Comparison of ENCODE assay signal across 1 cellular context in the genomic region with DNA sequence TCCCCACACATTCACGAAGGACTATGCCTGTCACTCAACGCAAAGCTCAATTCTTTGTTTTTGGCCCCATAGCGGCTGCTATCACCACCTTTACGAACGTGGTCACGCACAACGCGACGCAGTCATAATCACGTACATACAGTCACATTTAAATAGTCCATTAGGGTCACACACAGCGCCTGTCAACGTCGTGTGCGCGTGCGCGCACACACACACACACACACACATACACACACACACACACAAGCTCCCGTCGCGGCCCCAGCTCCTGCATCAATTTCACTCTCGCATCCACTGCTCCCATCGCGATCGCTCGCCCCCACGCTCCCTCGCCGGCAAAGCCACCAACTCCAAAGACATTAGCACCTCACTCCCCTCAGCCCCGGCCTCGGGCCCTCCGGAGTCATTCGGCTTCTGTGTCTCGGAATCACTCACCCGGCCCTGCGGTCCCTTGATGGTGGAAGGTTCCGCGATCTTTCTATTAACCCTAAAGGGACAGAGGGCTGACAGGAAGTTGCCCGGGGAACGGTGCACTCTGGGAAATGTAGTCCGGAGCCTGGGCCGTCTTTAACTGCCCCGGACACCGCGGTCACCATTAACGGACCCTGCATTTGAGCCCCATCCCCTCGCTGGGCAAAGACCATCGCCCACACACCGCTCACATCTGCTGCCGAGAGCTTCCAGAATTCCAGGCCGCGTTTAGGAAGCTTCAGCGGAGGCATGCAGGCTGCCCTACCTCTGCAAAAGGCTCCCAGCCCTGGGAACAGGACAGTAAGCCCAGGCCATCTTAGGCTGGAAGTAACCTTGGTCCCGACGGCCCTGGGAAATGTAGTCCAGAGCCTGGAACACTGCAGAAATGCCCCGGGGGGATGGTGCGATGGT.
TF ChIP-seq lines count a peak whose summit lies in the region.

A gene (minus strand): TSS at position 486 of the 882 bp plus-strand sequence. CDS start 12,768 bp downstream, outside the sequence.

TF ChIP-seq in HepG2, 621 proteins besides CTCF, POLR2A, EP300 and RAD21 (continued from another document and continues in another):
- TF ChIP-seq DMAP1 (CRISPR knock-in tag; IDR thresholded peaks at IDR 0.05): peak; percentile 53; the same call in 1 of the 2 replicates
- no peak for TF ChIP-seq JARID2 (CRISPR knock-in tag; IDR thresholded peaks at IDR 0.05; ENCODE audit: insufficient replicate concordance)
- TF ChIP-seq ZNF552 (CRISPR knock-in tag; IDR thresholded peaks at IDR 0.05; ENCODE audit: borderline replicate concordance): no peak
- TF ChIP-seq RFX3 (CRISPR knock-in tag; IDR thresholded peaks at IDR 0.05): no peak
- TF ChIP-seq, protein P1, sequence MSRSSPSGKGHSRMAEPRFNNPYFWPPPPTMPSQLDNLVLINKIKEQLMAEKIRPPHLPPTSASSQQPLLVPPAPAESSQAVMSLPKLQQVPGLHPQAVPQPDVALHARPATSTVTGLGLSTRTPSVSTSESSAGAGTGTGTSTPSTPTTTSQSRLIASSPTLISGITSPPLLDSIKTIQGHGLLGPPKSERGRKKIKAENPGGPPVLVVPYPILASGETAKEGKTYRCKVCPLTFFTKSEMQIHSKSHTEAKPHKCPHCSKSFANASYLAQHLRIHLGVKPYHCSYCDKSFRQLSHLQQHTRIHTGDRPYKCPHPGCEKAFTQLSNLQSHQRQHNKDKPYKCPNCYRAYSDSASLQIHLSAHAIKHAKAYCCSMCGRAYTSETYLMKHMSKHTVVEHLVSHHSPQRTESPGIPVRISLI (CRISPR knock-in tag; IDR thresholded peaks at IDR 0.05; ENCODE audit: borderline replicate concordance): peak; percentile 32; the same call in 1 of the 2 replicates
- TF ChIP-seq, protein P2, sequence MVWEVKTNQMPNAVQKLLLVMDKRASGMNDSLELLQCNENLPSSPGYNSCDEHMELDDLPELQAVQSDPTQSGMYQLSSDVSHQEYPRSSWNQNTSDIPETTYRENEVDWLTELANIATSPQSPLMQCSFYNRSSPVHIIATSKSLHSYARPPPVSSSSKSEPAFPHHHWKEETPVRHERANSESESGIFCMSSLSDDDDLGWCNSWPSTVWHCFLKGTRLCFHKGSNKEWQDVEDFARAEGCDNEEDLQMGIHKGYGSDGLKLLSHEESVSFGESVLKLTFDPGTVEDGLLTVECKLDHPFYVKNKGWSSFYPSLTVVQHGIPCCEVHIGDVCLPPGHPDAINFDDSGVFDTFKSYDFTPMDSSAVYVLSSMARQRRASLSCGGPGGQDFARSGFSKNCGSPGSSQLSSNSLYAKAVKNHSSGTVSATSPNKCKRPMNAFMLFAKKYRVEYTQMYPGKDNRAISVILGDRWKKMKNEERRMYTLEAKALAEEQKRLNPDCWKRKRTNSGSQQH (CRISPR knock-in tag; IDR thresholded peaks at IDR 0.05; ENCODE audit: low read depth): peak; percentile 63
- TF ChIP-seq MYNN (CRISPR knock-in tag; IDR thresholded peaks at IDR 0.05; ENCODE audit: low read depth): 0 out of 2 replicates have a peak, but pooled peaks have one; percentile 46
- no peak for TF ChIP-seq U2AF2 (IDR thresholded peaks at IDR 0.05; ENCODE audit: low read depth, low read length)
- TF ChIP-seq, protein P3, sequence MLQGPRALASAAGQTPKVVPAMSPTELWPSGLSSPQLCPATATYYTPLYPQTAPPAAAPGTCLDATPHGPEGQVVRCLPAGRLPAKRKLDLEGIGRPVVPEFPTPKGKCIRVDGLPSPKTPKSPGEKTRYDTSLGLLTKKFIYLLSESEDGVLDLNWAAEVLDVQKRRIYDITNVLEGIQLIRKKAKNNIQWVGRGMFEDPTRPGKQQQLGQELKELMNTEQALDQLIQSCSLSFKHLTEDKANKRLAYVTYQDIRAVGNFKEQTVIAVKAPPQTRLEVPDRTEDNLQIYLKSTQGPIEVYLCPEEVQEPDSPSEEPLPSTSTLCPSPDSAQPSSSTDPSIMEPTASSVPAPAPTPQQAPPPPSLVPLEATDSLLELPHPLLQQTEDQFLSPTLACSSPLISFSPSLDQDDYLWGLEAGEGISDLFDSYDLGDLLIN (CRISPR knock-in tag; IDR thresholded peaks at IDR 0.05; ENCODE audit: borderline replicate concordance): no peak
- TF ChIP-seq CBFB (CRISPR knock-in tag; IDR thresholded peaks at IDR 0.05): 0 out of 2 replicates have a peak, but pooled peaks have one; percentile 13
- TF ChIP-seq ZNF496 (CRISPR knock-in tag; IDR thresholded peaks at IDR 0.05; ENCODE audit: insufficient replicate concordance): no peak
- peak; percentile 83 for TF ChIP-seq POLR2G (IDR thresholded peaks at IDR 0.05; ENCODE audit: low read depth, low read length)
- TF ChIP-seq, protein P4, sequence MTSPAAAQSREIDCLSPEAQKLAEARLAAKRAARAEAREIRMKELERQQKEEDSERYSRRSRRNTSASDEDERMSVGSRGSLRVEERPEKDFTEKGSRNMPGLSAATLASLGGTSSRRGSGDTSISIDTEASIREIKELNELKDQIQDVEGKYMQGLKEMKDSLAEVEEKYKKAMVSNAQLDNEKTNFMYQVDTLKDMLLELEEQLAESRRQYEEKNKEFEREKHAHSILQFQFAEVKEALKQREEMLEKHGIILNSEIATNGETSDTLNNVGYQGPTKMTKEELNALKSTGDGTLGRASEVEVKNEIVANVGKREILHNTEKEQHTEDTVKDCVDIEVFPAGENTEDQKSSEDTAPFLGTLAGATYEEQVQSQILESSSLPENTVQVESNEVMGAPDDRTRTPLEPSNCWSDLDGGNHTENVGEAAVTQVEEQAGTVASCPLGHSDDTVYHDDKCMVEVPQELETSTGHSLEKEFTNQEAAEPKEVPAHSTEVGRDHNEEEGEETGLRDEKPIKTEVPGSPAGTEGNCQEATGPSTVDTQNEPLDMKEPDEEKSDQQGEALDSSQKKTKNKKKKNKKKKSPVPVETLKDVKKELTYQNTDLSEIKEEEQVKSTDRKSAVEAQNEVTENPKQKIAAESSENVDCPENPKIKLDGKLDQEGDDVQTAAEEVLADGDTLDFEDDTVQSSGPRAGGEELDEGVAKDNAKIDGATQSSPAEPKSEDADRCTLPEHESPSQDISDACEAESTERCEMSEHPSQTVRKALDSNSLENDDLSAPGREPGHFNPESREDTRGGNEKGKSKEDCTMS (CRISPR knock-in tag; conservative IDR thresholded peaks at IDR 0.05): no peak
- TF ChIP-seq PRMT3 (CRISPR knock-in tag; IDR thresholded peaks at IDR 0.05; ENCODE audit: borderline replicate concordance, low read depth): no peak
- TF ChIP-seq, protein P5, sequence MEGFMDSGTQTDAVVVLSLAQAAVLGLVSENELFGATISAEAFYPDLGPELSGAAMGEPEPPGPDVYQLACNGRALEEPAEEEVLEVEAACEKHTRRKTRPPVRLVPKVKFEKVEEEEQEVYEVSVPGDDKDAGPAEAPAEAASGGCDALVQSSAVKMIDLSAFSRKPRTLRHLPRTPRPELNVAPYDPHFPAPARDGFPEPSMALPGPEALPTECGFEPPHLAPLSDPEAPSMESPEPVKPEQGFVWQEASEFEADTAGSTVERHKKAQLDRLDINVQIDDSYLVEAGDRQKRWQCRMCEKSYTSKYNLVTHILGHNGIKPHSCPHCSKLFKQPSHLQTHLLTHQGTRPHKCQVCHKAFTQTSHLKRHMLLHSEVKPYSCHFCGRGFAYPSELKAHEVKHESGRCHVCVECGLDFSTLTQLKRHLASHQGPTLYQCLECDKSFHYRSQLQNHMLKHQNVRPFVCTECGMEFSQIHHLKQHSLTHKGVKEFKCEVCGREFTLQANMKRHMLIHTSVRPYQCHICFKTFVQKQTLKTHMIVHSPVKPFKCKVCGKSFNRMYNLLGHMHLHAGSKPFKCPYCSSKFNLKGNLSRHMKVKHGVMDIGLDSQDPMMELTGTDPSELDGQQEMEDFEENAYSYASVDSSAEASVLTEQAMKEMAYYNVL (CRISPR knock-in tag; IDR thresholded peaks at IDR 0.05; ENCODE audit: borderline replicate concordance): peak; percentile 33; the same call in 1 of the 2 replicates
- TF ChIP-seq, protein P6, sequence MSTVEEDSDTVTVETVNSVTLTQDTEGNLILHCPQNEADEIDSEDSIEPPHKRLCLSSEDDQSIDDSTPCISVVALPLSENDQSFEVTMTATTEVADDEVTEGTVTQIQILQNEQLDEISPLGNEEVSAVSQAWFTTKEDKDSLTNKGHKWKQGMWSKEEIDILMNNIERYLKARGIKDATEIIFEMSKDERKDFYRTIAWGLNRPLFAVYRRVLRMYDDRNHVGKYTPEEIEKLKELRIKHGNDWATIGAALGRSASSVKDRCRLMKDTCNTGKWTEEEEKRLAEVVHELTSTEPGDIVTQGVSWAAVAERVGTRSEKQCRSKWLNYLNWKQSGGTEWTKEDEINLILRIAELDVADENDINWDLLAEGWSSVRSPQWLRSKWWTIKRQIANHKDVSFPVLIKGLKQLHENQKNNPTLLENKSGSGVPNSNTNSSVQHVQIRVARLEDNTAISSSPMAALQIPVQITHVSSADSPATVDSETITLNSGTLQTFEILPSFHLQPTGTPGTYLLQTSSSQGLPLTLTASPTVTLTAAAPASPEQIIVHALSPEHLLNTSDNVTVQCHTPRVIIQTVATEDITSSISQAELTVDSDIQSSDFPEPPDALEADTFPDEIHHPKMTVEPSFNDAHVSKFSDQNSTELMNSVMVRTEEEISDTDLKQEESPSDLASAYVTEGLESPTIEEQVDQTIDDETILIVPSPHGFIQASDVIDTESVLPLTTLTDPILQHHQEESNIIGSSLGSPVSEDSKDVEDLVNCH (CRISPR knock-in tag; IDR thresholded peaks at IDR 0.05): no peak
- no peak for TF ChIP-seq NBN (conservative IDR thresholded peaks at IDR 0.05)
- TF ChIP-seq KLF15 (CRISPR knock-in tag; IDR thresholded peaks at IDR 0.05; ENCODE audit: borderline replicate concordance): no peak
- TF ChIP-seq PCBP1 (IDR thresholded peaks at IDR 0.05; ENCODE audit: borderline replicate concordance, low read depth, low read length): no peak; the same call in 1 of the 2 replicates
- 0 out of 2 replicates have a peak, but pooled peaks have one; percentile 34 for TF ChIP-seq HOXD1 (CRISPR knock-in tag; IDR thresholded peaks at IDR 0.05)
- peak; percentile 43; the same call in 1 of the 2 replicates for TF ChIP-seq PHF21A (CRISPR knock-in tag; IDR thresholded peaks at IDR 0.05)
- TF ChIP-seq, protein P7, sequence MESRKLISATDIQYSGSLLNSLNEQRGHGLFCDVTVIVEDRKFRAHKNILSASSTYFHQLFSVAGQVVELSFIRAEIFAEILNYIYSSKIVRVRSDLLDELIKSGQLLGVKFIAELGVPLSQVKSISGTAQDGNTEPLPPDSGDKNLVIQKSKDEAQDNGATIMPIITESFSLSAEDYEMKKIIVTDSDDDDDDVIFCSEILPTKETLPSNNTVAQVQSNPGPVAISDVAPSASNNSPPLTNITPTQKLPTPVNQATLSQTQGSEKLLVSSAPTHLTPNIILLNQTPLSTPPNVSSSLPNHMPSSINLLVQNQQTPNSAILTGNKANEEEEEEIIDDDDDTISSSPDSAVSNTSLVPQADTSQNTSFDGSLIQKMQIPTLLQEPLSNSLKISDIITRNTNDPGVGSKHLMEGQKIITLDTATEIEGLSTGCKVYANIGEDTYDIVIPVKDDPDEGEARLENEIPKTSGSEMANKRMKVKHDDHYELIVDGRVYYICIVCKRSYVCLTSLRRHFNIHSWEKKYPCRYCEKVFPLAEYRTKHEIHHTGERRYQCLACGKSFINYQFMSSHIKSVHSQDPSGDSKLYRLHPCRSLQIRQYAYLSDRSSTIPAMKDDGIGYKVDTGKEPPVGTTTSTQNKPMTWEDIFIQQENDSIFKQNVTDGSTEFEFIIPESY (CRISPR knock-in tag; IDR thresholded peaks at IDR 0.05): no peak; the same call in 1 of the 2 replicates
- peak; percentile 72 for TF ChIP-seq SUZ12 (IDR thresholded peaks at IDR 0.05; ENCODE audit: low read depth, low read length)
- no peak for TF ChIP-seq ZFYVE20 (CRISPR knock-in tag; IDR thresholded peaks at IDR 0.05; ENCODE audit: borderline replicate concordance, low read depth)
- TF ChIP-seq RFX5 (IDR thresholded peaks at IDR 0.05; ENCODE audit: low read depth, low read length): no peak
- no peak for TF ChIP-seq SMAD3 (CRISPR knock-in tag; IDR thresholded peaks at IDR 0.05)
- TF ChIP-seq, protein P8, sequence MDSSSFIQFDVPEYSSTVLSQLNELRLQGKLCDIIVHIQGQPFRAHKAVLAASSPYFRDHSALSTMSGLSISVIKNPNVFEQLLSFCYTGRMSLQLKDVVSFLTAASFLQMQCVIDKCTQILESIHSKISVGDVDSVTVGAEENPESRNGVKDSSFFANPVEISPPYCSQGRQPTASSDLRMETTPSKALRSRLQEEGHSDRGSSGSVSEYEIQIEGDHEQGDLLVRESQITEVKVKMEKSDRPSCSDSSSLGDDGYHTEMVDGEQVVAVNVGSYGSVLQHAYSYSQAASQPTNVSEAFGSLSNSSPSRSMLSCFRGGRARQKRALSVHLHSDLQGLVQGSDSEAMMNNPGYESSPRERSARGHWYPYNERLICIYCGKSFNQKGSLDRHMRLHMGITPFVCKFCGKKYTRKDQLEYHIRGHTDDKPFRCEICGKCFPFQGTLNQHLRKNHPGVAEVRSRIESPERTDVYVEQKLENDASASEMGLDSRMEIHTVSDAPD (CRISPR knock-in tag; IDR thresholded peaks at IDR 0.05): no peak
- TF ChIP-seq ARID2 (CRISPR knock-in tag; IDR thresholded peaks at IDR 0.05; ENCODE audit: borderline replicate concordance): no peak
- TF ChIP-seq PAF1 (CRISPR knock-in tag; IDR thresholded peaks at IDR 0.05): no peak
- TF ChIP-seq, protein P9, sequence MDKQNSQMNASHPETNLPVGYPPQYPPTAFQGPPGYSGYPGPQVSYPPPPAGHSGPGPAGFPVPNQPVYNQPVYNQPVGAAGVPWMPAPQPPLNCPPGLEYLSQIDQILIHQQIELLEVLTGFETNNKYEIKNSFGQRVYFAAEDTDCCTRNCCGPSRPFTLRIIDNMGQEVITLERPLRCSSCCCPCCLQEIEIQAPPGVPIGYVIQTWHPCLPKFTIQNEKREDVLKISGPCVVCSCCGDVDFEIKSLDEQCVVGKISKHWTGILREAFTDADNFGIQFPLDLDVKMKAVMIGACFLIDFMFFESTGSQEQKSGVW (CRISPR knock-in tag; IDR thresholded peaks at IDR 0.05; ENCODE audit: borderline replicate concordance): no peak
- TF ChIP-seq, protein P10, sequence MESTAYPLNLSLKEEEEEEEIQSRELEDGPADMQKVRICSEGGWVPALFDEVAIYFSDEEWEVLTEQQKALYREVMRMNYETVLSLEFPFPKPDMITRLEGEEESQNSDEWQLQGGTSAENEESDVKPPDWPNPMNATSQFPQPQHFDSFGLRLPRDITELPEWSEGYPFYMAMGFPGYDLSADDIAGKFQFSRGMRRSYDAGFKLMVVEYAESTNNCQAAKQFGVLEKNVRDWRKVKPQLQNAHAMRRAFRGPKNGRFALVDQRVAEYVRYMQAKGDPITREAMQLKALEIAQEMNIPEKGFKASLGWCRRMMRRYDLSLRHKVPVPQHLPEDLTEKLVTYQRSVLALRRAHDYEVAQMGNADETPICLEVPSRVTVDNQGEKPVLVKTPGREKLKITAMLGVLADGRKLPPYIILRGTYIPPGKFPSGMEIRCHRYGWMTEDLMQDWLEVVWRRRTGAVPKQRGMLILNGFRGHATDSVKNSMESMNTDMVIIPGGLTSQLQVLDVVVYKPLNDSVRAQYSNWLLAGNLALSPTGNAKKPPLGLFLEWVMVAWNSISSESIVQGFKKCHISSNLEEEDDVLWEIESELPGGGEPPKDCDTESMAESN (CRISPR knock-in tag; conservative IDR thresholded peaks at IDR 0.05): no peak; the same call in 1 of the 2 replicates
